In the genomic region with DNA sequence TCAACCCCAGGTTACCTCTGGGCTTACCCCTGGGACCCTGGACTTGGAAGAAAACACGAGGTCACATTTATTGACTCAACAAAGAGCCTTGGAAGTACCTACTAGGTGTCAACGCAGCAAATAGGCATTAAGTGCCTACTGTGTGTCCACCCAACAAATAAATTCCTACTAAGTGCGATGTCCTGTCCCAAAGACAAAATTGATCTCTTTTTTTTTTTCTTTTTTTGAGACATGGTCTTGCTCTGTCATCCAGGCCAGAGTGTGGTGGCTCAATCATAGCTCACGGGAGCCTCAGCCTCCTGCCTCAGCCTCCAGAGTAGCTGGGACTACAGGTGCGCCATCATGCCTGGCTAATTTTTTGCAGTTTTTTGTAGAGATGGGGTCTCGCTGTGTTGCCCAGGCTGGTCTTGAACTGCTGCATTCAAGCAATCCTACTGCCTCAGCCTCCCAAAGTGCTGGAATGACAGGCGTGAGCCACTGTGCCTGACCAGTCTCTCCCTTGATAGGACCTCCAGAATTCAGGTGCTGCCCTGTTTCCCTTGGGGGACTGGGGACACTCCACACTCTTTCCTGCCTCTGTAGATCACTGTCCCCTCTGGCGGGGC, we compare ENCODE assay signal across 9 cellular contexts. TPM values are rescaled to one million over a fixed set of nuclear protein-coding genes. Genes with fewer than 3 reads are reported as not detected.
DNase-seq lines count a peak whose midpoint lies in the region; ATAC-seq and TF ChIP-seq lines count a peak whose summit lies in the region.
"Had no signal": no experiment of that assay in that cellular context is flagged by ENCODE, and none has a peak within 500 bp of the region (broad histone marks: within the 10 kb centered on the region; RNA-seq: fewer than 3 reads in every experiment).

No MANE protein-coding gene starts in this region.

- peak overlapping the region in 1 of 2 experiments; percentile 50; a peak in 1 of 4 replicates for H3K27ac ChIP-seq in SK-N-SH (ENCODE audit: low read depth in 2 of 2, low read length in 1 of 2)
- H3K27ac ChIP-seq in subcutaneous abdominal adipose tissue (ENCODE audit: low read depth, low read length), result peak overlapping the region; percentile 67
- H3K27ac ChIP-seq: 22Rv1 had no signal

- H3K4me1 Mint-ChIP-seq in activated T-helper 17 cell treated with anti-CD3 and anti-CD28 coated beads, Interleukin-2, amount 50 U/mL, for 72 hours, result peaks cover 11% of the 10 kb centered on the region

- ATAC-seq in SK-N-SH treated with all-trans-retinoic acid at 6 μM for 48 hours, result no peak
- ATAC-seq in activated T-helper 17 cell treated with anti-CD3 and anti-CD28 coated beads, Interleukin-2, amount 50 U/mL, for 72 hours (replicated peaks), result no peak
- no peak for ATAC-seq in GM18861 (IDR thresholded peaks at IDR 0.05; ENCODE audit: unreplicated experiment)
- ATAC-seq in HG03457 (IDR thresholded peaks at IDR 0.05; ENCODE audit: unreplicated experiment), result no peak

- no peak overlapping the region for H2AFZ ChIP-seq in SK-N-SH (ENCODE audit: low read depth)

- H3K4me3 ChIP-seq in SK-N-SH (ENCODE audit: low read depth in 2 of 2, low read length in 1 of 2), result peak overlapping the region; percentile 72 to 98; a peak in 3 of 4 replicates
- H3K4me3 ChIP-seq in iPS-18c (ENCODE audit: insufficient read depth, low read depth, low read length), result peak overlapping the region; percentile 76; the same call in 1 of the 2 replicates
- peak overlapping the region; percentile 40 to 84 (median 80) for H3K4me3 ChIP-seq in subcutaneous abdominal adipose tissue (ENCODE audit: low read depth in 1 of 5, low read length in 5 of 5)

- H3K36me3 Mint-ChIP-seq in activated T-helper 17 cell treated with anti-CD3 and anti-CD28 coated beads, Interleukin-2, amount 50 U/mL, for 72 hours (ENCODE audit: low read depth), result peaks cover 5% of the 10 kb centered on the region

- DNase-seq in SK-N-SH (no peak), NCI-H82 treated with DMSO at 0.1 percent for 48 hours (lab: John Stamatoyannopoulos, UW; ENCODE audit: unreplicated experiment) (no peak)

- TF ChIP-seq EP300 in SK-N-SH (IDR thresholded peaks at IDR 0.05; ENCODE audit: borderline replicate concordance in 1 of 2, low read depth in 1 of 2, low read length in 1 of 2), result no peak

- 0 out of 2 replicates have a peak, but pooled peaks cover 4% of the 10 kb centered on the region for H4K20me1 ChIP-seq in SK-N-SH (ENCODE audit: insufficient read depth)

- H3K36me3 ChIP-seq in SK-N-SH (replicated peaks in 1 of 2; ENCODE audit: control insufficient read depth in 1 of 2, insufficient read depth in 2 of 2, low read length in 1 of 2) (no peaks in the 10 kb centered on the region), subcutaneous abdominal adipose tissue (ENCODE audit: control insufficient read depth in 5 of 5, insufficient read depth in 5 of 5, low read length in 5 of 5) (no peaks in the 10 kb centered on the region)

- H3K27me3 Mint-ChIP-seq in activated T-helper 17 cell treated with anti-CD3 and anti-CD28 coated beads, Interleukin-2, amount 50 U/mL, for 72 hours, result no peaks in the 10 kb centered on the region

- CTCF ChIA-PET in SK-N-SH (lab: Yijun Ruan, JAX), result interaction anchor here (1.0 to 5.1 kb wide), 6 partner anchors 13 to 301 kb away, joined by 3 to 31 read pairs (median 4); partner anchors contain the start of gene DNMT1

- TF ChIP-seq CTCF in SK-N-SH (IDR thresholded peaks at IDR 0.05), result no peak

- H3K9me3 ChIP-seq in SK-N-SH (no peaks in the 10 kb centered on the region), iPS-18c (ENCODE audit: control insufficient read depth, insufficient read depth, low read length) (no peaks in the 10 kb centered on the region), subcutaneous abdominal adipose tissue (ENCODE audit: control insufficient read depth in 5 of 5, low read length in 5 of 5) (no peaks in the 10 kb centered on the region)

- TF ChIP-seq RAD21 in SK-N-SH (IDR thresholded peaks at IDR 0.05; ENCODE audit: low read length), result no peak

- POLR2A ChIA-PET in SK-N-SH (lab: Yijun Ruan, JAX), result interaction anchor here (0.9 kb wide), 1 partner anchor 125 kb away, joined by 3 read pairs; the partner anchor contains the start of gene PPAN

- H3K4me2 ChIP-seq in SK-N-SH, result peak overlapping the region; percentile 98

- H3K27me3 ChIP-seq in SK-N-SH (ENCODE audit: insufficient read depth) (no peaks in the 10 kb centered on the region), subcutaneous abdominal adipose tissue (ENCODE audit: control insufficient read depth in 5 of 5, insufficient read depth in 4 of 5, low read length in 5 of 5) (peaks cover 0 to 14% (median 5%) of the 10 kb centered on the region in 5 donors)

- no peaks in the 10 kb centered on the region for H3K9me2 ChIP-seq in SK-N-SH

- peaks cover 4% of the 10 kb centered on the region for H3F3A ChIP-seq in SK-N-SH (replicated peaks; ENCODE audit: insufficient read depth)

- peak overlapping the region; percentile 46 for H3K27ac Mint-ChIP-seq in activated T-helper 17 cell treated with anti-CD3 and anti-CD28 coated beads, Interleukin-2, amount 50 U/mL, for 72 hours

- H3K9ac ChIP-seq in SK-N-SH (peak overlapping the region; percentile 92; the same call in 1 of the 2 replicates), subcutaneous abdominal adipose tissue (ENCODE audit: low read length in 5 of 5) (no peak overlapping the region)

- H3K4me3 Mint-ChIP-seq in activated T-helper 17 cell treated with anti-CD3 and anti-CD28 coated beads, Interleukin-2, amount 50 U/mL, for 72 hours, result peak overlapping the region; percentile 85

- peaks cover 10% of the 10 kb centered on the region; the same call in 1 of the 2 replicates for H3K79me2 ChIP-seq in SK-N-SH (ENCODE audit: insufficient read depth)

- H3K9me3 Mint-ChIP-seq in activated T-helper 17 cell treated with anti-CD3 and anti-CD28 coated beads, Interleukin-2, amount 50 U/mL, for 72 hours, result no peaks in the 10 kb centered on the region

- H3K4me1 ChIP-seq in SK-N-SH (ENCODE audit: control insufficient read depth in 1 of 2, insufficient read depth in 2 of 2, low read depth in 1 of 2, low read length in 1 of 2) (peaks cover 0 to 22% of the 10 kb centered on the region in 2 experiments; a peak in 1 of 4 replicates), subcutaneous abdominal adipose tissue (ENCODE audit: control insufficient read depth in 5 of 5, insufficient read depth in 5 of 5, low read length in 5 of 5) (peaks cover 7 to 50% (median 39%) of the 10 kb centered on the region in 5 donors)

- WGBS in SK-N-SH (ENCODE audit: low lambda C conversion rate), result 87% methylated on average over 5 of the region's 8 CpGs

TF ChIP-seq in SK-N-SH, 30 proteins besides CTCF, POLR2A, EP300 and RAD21:
- TF ChIP-seq RCOR1 (IDR thresholded peaks at IDR 0.05; ENCODE audit: low read length) (no peak), CHD2 (IDR thresholded peaks at IDR 0.05; ENCODE audit: low read length, partially characterized antibody) (no peak), RFX5 (IDR thresholded peaks at IDR 0.05; ENCODE audit: low read length) (no peak), EZH2phosphoT487 (IDR thresholded peaks at IDR 0.05; ENCODE audit: borderline replicate concordance, low read depth) (no peak), GABPA (IDR thresholded peaks at IDR 0.05; ENCODE audit: low read depth) (no peak), FOSL2 (IDR thresholded peaks at IDR 0.05; ENCODE audit: borderline replicate concordance, low read depth) (no peak)
TF ChIP-seq in SK-N-SH: peak in this region for 0.

TF ChIP-seq in SK-N-SH treated with all-trans-retinoic acid at 6 μM for 48 hours, 23 proteins besides CTCF, POLR2A, EP300 and RAD21 (continues in another document):
- TF ChIP-seq GLIS3 (CRISPR knock-in tag; IDR thresholded peaks at IDR 0.05) (no peak), POU6F1 (CRISPR knock-in tag; IDR thresholded peaks at IDR 0.05; ENCODE audit: borderline replicate concordance, low read depth) (no peak), CSDC2 (CRISPR knock-in tag; IDR thresholded peaks at IDR 0.05) (no peak)

RNA-seq across cellular contexts. Expression of gene S1PR2, which starts 0.6 kb away (rescaled TPM):
- polyA plus RNA-seq in SK-N-SH (2012; rRNA removed), result 3.6 and 3.8 TPM in 2 replicates
- polyA plus RNA-seq in SK-N-SH (2012; cell fraction: cytosol; rRNA removed), result 2.1 and 2.5 TPM in 2 replicates
- polyA plus RNA-seq in SK-N-SH (2012; cell fraction: nucleus; rRNA removed), result 3.3 and 4.4 TPM in 2 replicates
- 10 to 100 TPM in 1 of 2 donors, 1 to 10 TPM in 1; 7.9 to 17.1 TPM for total RNA-seq in activated T-helper 17 cell treated with anti-CD3 and anti-CD28 coated beads, Interleukin-2, amount 50 U/mL, for 72 hours

RNA-seq across cellular contexts. Expression of gene MRPL4, which starts 20.3 kb away (rescaled TPM):
- polyA plus RNA-seq in SK-N-SH (2012; rRNA removed), result 76.0 and 110 TPM in 2 replicates
- 47.1 and 75.1 TPM in 2 replicates for polyA plus RNA-seq in SK-N-SH (2012; cell fraction: cytosol; rRNA removed)
- 101 and 137 TPM in 2 replicates for polyA plus RNA-seq in SK-N-SH (2012; cell fraction: nucleus; rRNA removed)
- total RNA-seq in activated T-helper 17 cell treated with anti-CD3 and anti-CD28 coated beads, Interleukin-2, amount 50 U/mL, for 72 hours, result 100 to 1,000 TPM in 1 of 2 donors, 10 to 100 TPM in 1; 61.1 to 142 TPM

RNA-seq across cellular contexts. Expression of gene DNMT1, which starts 37.0 kb away (rescaled TPM):
- 46.1 and 58.3 TPM in 2 replicates for polyA plus RNA-seq in SK-N-SH (2012; rRNA removed)
- polyA plus RNA-seq in SK-N-SH (2012; cell fraction: cytosol; rRNA removed), result 33.8 and 37.3 TPM in 2 replicates
- polyA plus RNA-seq in SK-N-SH (2012; cell fraction: nucleus; rRNA removed), result 151 and 170 TPM in 2 replicates
- total RNA-seq in activated T-helper 17 cell treated with anti-CD3 and anti-CD28 coated beads, Interleukin-2, amount 50 U/mL, for 72 hours, result 100 to 1,000 TPM; 300 to 434 TPM

RNA-seq across cellular contexts. Expression of gene ICAM1, which starts 39.2 kb away (rescaled TPM):
- 14.5 and 14.8 TPM in 2 replicates for polyA plus RNA-seq in SK-N-SH (2012; rRNA removed)
- polyA plus RNA-seq in SK-N-SH (2012; cell fraction: cytosol; rRNA removed), result 7.0 and 9.5 TPM in 2 replicates
- 27.0 and 35.4 TPM in 2 replicates for polyA plus RNA-seq in SK-N-SH (2012; cell fraction: nucleus; rRNA removed)
- 10 to 100 TPM; 47.8 to 88.5 TPM for total RNA-seq in activated T-helper 17 cell treated with anti-CD3 and anti-CD28 coated beads, Interleukin-2, amount 50 U/mL, for 72 hours

RNA-seq across cellular contexts. Expression of gene ICAM4, which starts 55.0 kb away (rescaled TPM):
- polyA plus RNA-seq in SK-N-SH (2012; rRNA removed), result 0.05 TPM in 2 replicates
- polyA plus RNA-seq in SK-N-SH (2012; cell fraction: cytosol; rRNA removed), result 0.03 and 0.05 TPM in 2 replicates
- polyA plus RNA-seq in SK-N-SH (2012; cell fraction: nucleus; rRNA removed), result 0.11 and 0.20 TPM in 2 replicates
- total RNA-seq in activated T-helper 17 cell treated with anti-CD3 and anti-CD28 coated beads, Interleukin-2, amount 50 U/mL, for 72 hours, result 1 to 10 TPM in 1 of 2 donors, under 1 TPM in 1; 0.78 to 2.2 TPM
